Comparison of ENCODE assay signal across 18 cellular contexts in the genomic region with DNA sequence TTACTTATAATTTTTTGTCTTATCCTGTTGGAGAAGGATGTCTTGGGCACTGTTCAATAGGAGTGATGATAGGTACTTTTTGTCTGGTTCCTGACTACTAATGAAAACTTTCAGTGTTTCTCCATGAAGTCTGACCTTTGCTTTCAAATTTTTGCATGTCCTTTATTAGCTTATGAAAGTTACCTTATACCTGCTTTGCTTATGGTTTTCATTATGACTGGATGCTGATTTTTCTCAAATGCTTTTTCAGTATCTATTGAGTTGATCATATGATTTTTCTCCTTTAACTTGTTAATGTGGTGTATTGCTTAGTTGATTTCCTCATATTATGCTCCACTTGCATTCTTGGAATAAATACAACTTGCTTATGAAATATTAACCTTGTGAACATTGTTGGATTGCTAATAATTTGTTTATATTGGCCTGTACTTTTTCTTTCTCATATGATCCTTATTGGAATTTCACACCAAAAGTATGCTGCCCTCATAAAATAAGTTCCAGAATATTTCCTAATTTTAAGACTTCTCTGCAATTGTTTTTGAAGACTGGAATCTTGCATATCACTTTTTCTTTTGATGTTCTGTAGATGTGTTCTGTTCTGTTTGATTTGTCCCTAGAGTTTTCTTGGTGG.
DNase-seq lines count a peak whose midpoint lies in the region; ATAC-seq and TF ChIP-seq lines count a peak whose summit lies in the region.
"Had no signal": no experiment of that assay in that cellular context is flagged by ENCODE, and none has a peak within 500 bp of the region (broad histone marks: within the 10 kb centered on the region; RNA-seq: fewer than 3 reads in every experiment).

No MANE protein-coding gene starts in this region.

- peak; percentile 74 for ATAC-seq in GM18861 (IDR thresholded peaks at IDR 0.05; ENCODE audit: unreplicated experiment)
- peak; percentile 52 for ATAC-seq in HG02610 (IDR thresholded peaks at IDR 0.05; ENCODE audit: unreplicated experiment)
- no peak for ATAC-seq in activated CD8-positive, alpha-beta memory T cell treated with anti-CD3 and anti-CD28 coated beads, Interleukin-2, amount 10 ng/mL, durations not matched to agents 7 days and 5 days
- no peak for ATAC-seq in T-cell (replicated peaks in 1 of 4)
- ATAC-seq: left ventricle myocardium superior, natural killer cell had no signal

- POLR2A ChIA-PET in T-cell (lab: Charles Lee) = no interaction called here

- DNase-seq in HT-29 (ENCODE audit: low spot score) (peak; percentile 30), mesothelial cell of epicardium (ENCODE audit: low spot score in 2 of 2, unreplicated experiment in 2 of 2) (no peak), SHP77 (lab: John Stamatoyannopoulos, UW) (no peak), T-cell (no peak)
- DNase-seq in activated naive CD4-positive, alpha-beta T cell treated with Interleukin-2 at 50 U/mL for 16 hours = no peak
- DNase-seq in activated CD8-positive, alpha-beta memory T cell treated with anti-CD3 and anti-CD28 coated beads, Interleukin-2, amount 10 ng/mL, durations not matched to agents 7 days and 5 days = no peak
- DNase-seq: adrenal gland; C1 segment of cervical spinal cord; DMS79; left ventricle myocardium superior; natural killer cell; NCI-H1436 treated with DMSO at 0.1 percent for 48 hours; NCI-H82; stimulated activated CD4-positive, alpha-beta T cell treated with anti-CD3 and anti-CD28 coated beads, Interleukin-2, amount 100 ng/mL, for 24 hours; T-helper 2 cell; transverse colon had no signal

- no peak for TF ChIP-seq CTCF in mesothelial cell of epicardium (IDR thresholded peaks at IDR 0.05; ENCODE audit: unreplicated experiment)

- H3K9me3 Mint-ChIP-seq in mesothelial cell of epicardium (no peaks in the 10 kb centered on the region), T-cell (no peaks in the 10 kb centered on the region)
- H3K9me3 Mint-ChIP-seq in activated CD8-positive, alpha-beta memory T cell treated with anti-CD3 and anti-CD28 coated beads, Interleukin-2, amount 10 ng/mL, durations not matched to agents 7 days and 5 days (ENCODE audit: low read depth) = no peaks in the 10 kb centered on the region
- H3K9me3 Mint-ChIP-seq: natural killer cell had no signal

- H3K27ac Mint-ChIP-seq in mesothelial cell of epicardium (peak overlapping the region; percentile 6), T-cell (no peak overlapping the region)
- no peak overlapping the region for H3K27ac Mint-ChIP-seq in activated CD8-positive, alpha-beta memory T cell treated with anti-CD3 and anti-CD28 coated beads, Interleukin-2, amount 10 ng/mL, durations not matched to agents 7 days and 5 days
- H3K27ac Mint-ChIP-seq: natural killer cell had no signal

- CTCF ChIA-PET in activated CD8-positive, alpha-beta memory T cell treated with anti-CD3 and anti-CD28 coated beads, Interleukin-2, amount 10 ng/mL, durations not matched to agents 7 days and 5 days (lab: Charles Lee) = interaction anchor here (1.0 kb wide), 1 partner anchor 13 kb away, joined by 3 read pairs; no protein-coding TSS in a partner anchor
- CTCF ChIA-PET in T-cell (lab: Charles Lee) = interaction anchor here in 1 of 2 donors (0.7 kb wide), 1 partner anchor 13 kb away, joined by 3 read pairs; no protein-coding TSS in a partner anchor

- H3K4me3 Mint-ChIP-seq in mesothelial cell of epicardium (no peak overlapping the region), T-cell (no peak overlapping the region)
- H3K4me3 Mint-ChIP-seq in activated CD8-positive, alpha-beta memory T cell treated with anti-CD3 and anti-CD28 coated beads, Interleukin-2, amount 10 ng/mL, durations not matched to agents 7 days and 5 days = no peak overlapping the region
- H3K4me3 Mint-ChIP-seq: natural killer cell had no signal

- H3K4me1 Mint-ChIP-seq in mesothelial cell of epicardium = peaks cover 37% of the 10 kb centered on the region
- no peaks in the 10 kb centered on the region for H3K4me1 Mint-ChIP-seq in activated CD8-positive, alpha-beta memory T cell treated with anti-CD3 and anti-CD28 coated beads, Interleukin-2, amount 10 ng/mL, durations not matched to agents 7 days and 5 days
- no peaks in the 10 kb centered on the region for H3K4me1 Mint-ChIP-seq in T-cell
- H3K4me1 Mint-ChIP-seq: natural killer cell had no signal

- no peaks in the 10 kb centered on the region for H3K27me3 Mint-ChIP-seq in mesothelial cell of epicardium (ENCODE audit: low read depth)
- peaks cover 40% of the 10 kb centered on the region for H3K27me3 Mint-ChIP-seq in activated CD8-positive, alpha-beta memory T cell treated with anti-CD3 and anti-CD28 coated beads, Interleukin-2, amount 10 ng/mL, durations not matched to agents 7 days and 5 days
- H3K27me3 Mint-ChIP-seq in T-cell = peaks cover 13 to 28% of the 10 kb centered on the region in 2 donors

- H3K36me3 Mint-ChIP-seq in mesothelial cell of epicardium = no peaks in the 10 kb centered on the region
- H3K36me3 Mint-ChIP-seq in activated CD8-positive, alpha-beta memory T cell treated with anti-CD3 and anti-CD28 coated beads, Interleukin-2, amount 10 ng/mL, durations not matched to agents 7 days and 5 days = no peaks in the 10 kb centered on the region
- H3K36me3 Mint-ChIP-seq in T-cell = no peaks in the 10 kb centered on the region
- H3K36me3 Mint-ChIP-seq: natural killer cell had no signal

Comparison
In these comparisons a context has a peak if more than half of its experiments do, and no peak if none do; other contexts are left out.
1. ATAC-seq: peak in GM18861 (single experiment) and HG02610 (single experiment); none in activated CD8-positive, alpha-beta memory T cell treated with anti-CD3 and anti-CD28 coated beads, Interleukin-2, amount 10 ng/mL, durations not matched to agents 7 days and 5 days (single experiment) and T-cell (0 of 4).